ENCODE assay signal across 8 cellular contexts in genomic region chr12:103841690-103842584, GRCh38. TPM values are rescaled to one million over a fixed set of nuclear protein-coding genes. Genes with fewer than 3 reads are reported as not detected.
A peak's percentile ranks its signal among the peaks of the same experiment; 100 is the strongest.
DNase-seq lines count a peak whose midpoint lies in the region; ATAC-seq and TF ChIP-seq lines count a peak whose summit lies in the region.

No MANE protein-coding gene starts in this region.

- peaks cover 2% of the 10 kb centered on the region for H3K27me3 ChIP-seq in NT2/D1 (ENCODE audit: insufficient read depth, insufficient read length)

- peak overlapping the region; percentile 83 for H3K4me3 Mint-ChIP-seq in activated T-cell treated with anti-CD3 and anti-CD28 coated beads, Interleukin-2, amount 50 U/mL, for 24 hours
- peak overlapping the region; percentile 99 for H3K4me3 Mint-ChIP-seq in neural crest cell

- peaks cover 2% of the 10 kb centered on the region for H3K4me1 ChIP-seq in NT2/D1 (ENCODE audit: insufficient read depth, insufficient read length)

- H3K27me3 Mint-ChIP-seq in activated T-cell treated with anti-CD3 and anti-CD28 coated beads, Interleukin-2, amount 50 U/mL, for 24 hours: no peaks in the 10 kb centered on the region
- peaks cover 16% of the 10 kb centered on the region for H3K27me3 Mint-ChIP-seq in neural crest cell (ENCODE audit: low read depth)

- peak overlapping the region; percentile 72 for H3K4me3 ChIP-seq in NT2/D1 (ENCODE audit: insufficient read length, low read depth)
- H3K4me3 ChIP-seq in fibroblast of mammary gland (ENCODE audit: control insufficient read depth, low read depth, low read length): peak overlapping the region; percentile 61

- peak; percentile 2 for ATAC-seq in GM18505 (IDR thresholded peaks at IDR 0.05; ENCODE audit: unreplicated experiment)
- ATAC-seq in HG03095 (IDR thresholded peaks at IDR 0.05; ENCODE audit: unreplicated experiment): peak; percentile 8

- H3K9ac ChIP-seq in NT2/D1 (ENCODE audit: insufficient read length, low read depth): peak overlapping the region; percentile 62

- H3K27ac Mint-ChIP-seq in activated T-cell treated with anti-CD3 and anti-CD28 coated beads, Interleukin-2, amount 50 U/mL, for 24 hours: peak overlapping the region; percentile 88
- peak overlapping the region; percentile 84 for H3K27ac Mint-ChIP-seq in neural crest cell (ENCODE audit: unreplicated experiment)

- no peak for TF ChIP-seq POLR2A in GM18505 (IDR thresholded peaks at IDR 0.05; ENCODE audit: borderline replicate concordance, extremely low read depth, insufficient read depth, insufficient read length)

- DNase-seq in NT2/D1 (ENCODE audit: low read depth, low spot score): no peak
- peak; percentile 50 for DNase-seq in activated T-cell treated with anti-CD3 and anti-CD28 coated beads, Interleukin-2, amount 50 U/mL, for 24 hours
- DNase-seq in fibroblast of mammary gland (ENCODE audit: low read depth): peak; percentile 69
- DNase-seq in neural crest cell (ENCODE audit: low read depth, low spot score): no peak
- DNase-seq in ureter (ENCODE audit: low spot score): peak; percentile 53
- no peak for DNase-seq in NK-92 treated with Interleukin-12 subunit alpha and Interleukin-12 subunit beta, amount 100 ng/mL, for 24 hours (lab: John Stamatoyannopoulos, UW)

- H3K9me3 Mint-ChIP-seq in activated T-cell treated with anti-CD3 and anti-CD28 coated beads, Interleukin-2, amount 50 U/mL, for 24 hours: no peaks in the 10 kb centered on the region
- no peaks in the 10 kb centered on the region for H3K9me3 Mint-ChIP-seq in neural crest cell

- H3K36me3 ChIP-seq in NT2/D1 (ENCODE audit: insufficient read depth, insufficient read length, low read length): peaks cover 2% of the 10 kb centered on the region

- peaks cover 27% of the 10 kb centered on the region for H3K4me1 Mint-ChIP-seq in activated T-cell treated with anti-CD3 and anti-CD28 coated beads, Interleukin-2, amount 50 U/mL, for 24 hours (ENCODE audit: low read depth)
- peaks cover 25% of the 10 kb centered on the region for H3K4me1 Mint-ChIP-seq in neural crest cell

- peaks cover 4% of the 10 kb centered on the region for H3K36me3 Mint-ChIP-seq in activated T-cell treated with anti-CD3 and anti-CD28 coated beads, Interleukin-2, amount 50 U/mL, for 24 hours (ENCODE audit: low read depth)
- peaks cover 5% of the 10 kb centered on the region for H3K36me3 Mint-ChIP-seq in neural crest cell (ENCODE audit: low read depth)

- TF ChIP-seq CTCF in fibroblast of mammary gland (conservative IDR thresholded peaks at IDR 0.05; ENCODE audit: control insufficient read depth, insufficient read depth, low read depth, low read length): no peak
- peak; percentile 5 for TF ChIP-seq CTCF in neural crest cell (conservative IDR thresholded peaks at IDR 0.05)

- H3K9me3 ChIP-seq in NT2/D1 (ENCODE audit: insufficient read depth, low read length): peaks cover 5% of the 10 kb centered on the region; the same call in 1 of the 2 replicates

RNA-seq across cellular contexts. Expression of gene NT5DC3, which starts 0.9 kb away (rescaled TPM):
- total RNA-seq in neural crest cell (14.4 and 15.4 TPM in 2 replicates), ureter (11.0 TPM)

Comparison
In these comparisons a context has a peak if more than half of its experiments do, and no peak if none do; other contexts are left out.
1. DNase-seq: peak in activated T-cell treated with anti-CD3 and anti-CD28 coated beads, Interleukin-2, amount 50 U/mL, for 24 hours (single experiment), fibroblast of mammary gland (single experiment) and ureter (single experiment); none in NT2/D1 (single experiment), neural crest cell (single experiment) and NK-92 treated with Interleukin-12 subunit alpha and Interleukin-12 subunit beta, amount 100 ng/mL, for 24 hours (single experiment).